Comparison of ENCODE assay signal across 12 cellular contexts in the genomic region with DNA sequence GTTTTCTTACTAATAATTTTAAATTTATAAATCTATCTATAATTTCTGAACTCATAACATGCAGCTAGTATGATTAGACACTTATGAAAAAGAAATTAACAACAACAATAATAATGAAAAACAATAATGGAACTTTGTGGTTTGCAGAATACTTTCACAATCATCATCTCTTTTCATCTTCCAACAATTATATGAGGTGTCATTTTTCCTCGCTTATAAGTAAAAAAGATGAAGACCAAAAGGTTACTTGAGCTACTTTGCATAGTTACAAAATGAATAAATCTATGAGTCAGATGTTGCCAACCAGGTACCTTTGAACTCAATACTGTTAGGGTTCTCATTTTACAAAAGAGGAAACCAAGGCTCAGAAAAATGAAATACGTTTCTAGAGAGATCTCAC.
DNase-seq lines count a peak whose midpoint lies in the region; ATAC-seq lines count a peak whose summit lies in the region.
"Had no signal": no experiment of that assay in that cellular context is flagged by ENCODE, and none has a peak within 500 bp of the region (broad histone marks: within the 10 kb centered on the region; RNA-seq: fewer than 3 reads in every experiment).

No MANE protein-coding gene starts in this region.

- no peaks in the 10 kb centered on the region for H3K9me3 Mint-ChIP-seq in activated naive CD8-positive, alpha-beta T cell (ENCODE audit: low read depth)
- H3K9me3 Mint-ChIP-seq in activated naive CD8-positive, alpha-beta T cell treated with anti-CD3 and anti-CD28 coated beads for 36 hours: peaks cover 3% of the 10 kb centered on the region
- H3K9me3 Mint-ChIP-seq in stimulated activated naive CD8-positive, alpha-beta T cell treated with anti-CD3 and anti-CD28 coated beads, Interleukin-15, amount 100 ng/mL, for 72 hours: peaks cover 0 to 7% of the 10 kb centered on the region in 2 donors

- H3K4me3 Mint-ChIP-seq in activated naive CD8-positive, alpha-beta T cell: no peak overlapping the region
- no peak overlapping the region for H3K4me3 Mint-ChIP-seq in activated naive CD8-positive, alpha-beta T cell treated with anti-CD3 and anti-CD28 coated beads for 36 hours
- peak overlapping the region; percentile 63 to 68 for H3K4me3 Mint-ChIP-seq in stimulated activated naive CD8-positive, alpha-beta T cell treated with anti-CD3 and anti-CD28 coated beads, Interleukin-15, amount 100 ng/mL, for 72 hours

- no peak for DNase-seq in activated naive CD8-positive, alpha-beta T cell treated with anti-CD3 and anti-CD28 coated beads for 36 hours
- DNase-seq in stimulated activated naive CD8-positive, alpha-beta T cell treated with anti-CD3 and anti-CD28 coated beads, Interleukin-15, amount 100 ng/mL, for 72 hours: no peak
- DNase-seq in hepatic stellate cell (ENCODE audit: low spot score): no peak
- no peak for DNase-seq in cortex of kidney (lab: John Stamatoyannopoulos, UW)
- no peak for DNase-seq in NCI-H748 treated with DMSO at 0.1 percent for 48 hours (lab: John Stamatoyannopoulos, UW)
- DNase-seq: DND-41, head of caudate nucleus, NCI-H2029, pancreas had no signal

- peak overlapping the region; percentile 5 for H3K27ac Mint-ChIP-seq in activated naive CD8-positive, alpha-beta T cell
- H3K27ac Mint-ChIP-seq in activated naive CD8-positive, alpha-beta T cell treated with anti-CD3 and anti-CD28 coated beads for 36 hours: no peak overlapping the region
- H3K27ac Mint-ChIP-seq in stimulated activated naive CD8-positive, alpha-beta T cell treated with anti-CD3 and anti-CD28 coated beads, Interleukin-15, amount 100 ng/mL, for 72 hours: no peak overlapping the region

- peak; percentile 66 for ATAC-seq in GM21825 (IDR thresholded peaks at IDR 0.05; ENCODE audit: unreplicated experiment)
- ATAC-seq in HG03196 (IDR thresholded peaks at IDR 0.05; ENCODE audit: unreplicated experiment): peak; percentile 70
- peak; percentile 96 for ATAC-seq in stimulated activated naive CD8-positive, alpha-beta T cell treated with anti-CD3 and anti-CD28 coated beads, Interleukin-15, amount 100 ng/mL, for 72 hours
- ATAC-seq: pancreas had no signal

- H3K36me3 Mint-ChIP-seq in activated naive CD8-positive, alpha-beta T cell: no peaks in the 10 kb centered on the region
- H3K36me3 Mint-ChIP-seq in activated naive CD8-positive, alpha-beta T cell treated with anti-CD3 and anti-CD28 coated beads for 36 hours: no peaks in the 10 kb centered on the region

- peaks cover 11% of the 10 kb centered on the region for H3K27me3 Mint-ChIP-seq in activated naive CD8-positive, alpha-beta T cell
- peaks cover 49% of the 10 kb centered on the region for H3K27me3 Mint-ChIP-seq in activated naive CD8-positive, alpha-beta T cell treated with anti-CD3 and anti-CD28 coated beads for 36 hours
- peaks cover 47% of the 10 kb centered on the region for H3K27me3 Mint-ChIP-seq in stimulated activated naive CD8-positive, alpha-beta T cell treated with anti-CD3 and anti-CD28 coated beads, Interleukin-15, amount 100 ng/mL, for 72 hours

- peaks cover 6% of the 10 kb centered on the region for H3K4me1 Mint-ChIP-seq in activated naive CD8-positive, alpha-beta T cell (ENCODE audit: low read depth)
- H3K4me1 Mint-ChIP-seq in activated naive CD8-positive, alpha-beta T cell treated with anti-CD3 and anti-CD28 coated beads for 36 hours: peaks cover 18% of the 10 kb centered on the region
- peaks cover 26% of the 10 kb centered on the region for H3K4me1 Mint-ChIP-seq in stimulated activated naive CD8-positive, alpha-beta T cell treated with anti-CD3 and anti-CD28 coated beads, Interleukin-15, amount 100 ng/mL, for 72 hours

Comparison
In these comparisons a context has a peak if more than half of its experiments do, and no peak if none do; other contexts are left out.
1. H3K4me3 Mint-ChIP-seq: peak in stimulated activated naive CD8-positive, alpha-beta T cell treated with anti-CD3 and anti-CD28 coated beads, Interleukin-15, amount 100 ng/mL, for 72 hours (2 of 2); none in activated naive CD8-positive, alpha-beta T cell (single experiment) and activated naive CD8-positive, alpha-beta T cell treated with anti-CD3 and anti-CD28 coated beads for 36 hours (single experiment).
2. Peak in every context shown above with its lines, with median percentiles within 50 percentile points of each other: ATAC-seq.